In the genomic region with DNA sequence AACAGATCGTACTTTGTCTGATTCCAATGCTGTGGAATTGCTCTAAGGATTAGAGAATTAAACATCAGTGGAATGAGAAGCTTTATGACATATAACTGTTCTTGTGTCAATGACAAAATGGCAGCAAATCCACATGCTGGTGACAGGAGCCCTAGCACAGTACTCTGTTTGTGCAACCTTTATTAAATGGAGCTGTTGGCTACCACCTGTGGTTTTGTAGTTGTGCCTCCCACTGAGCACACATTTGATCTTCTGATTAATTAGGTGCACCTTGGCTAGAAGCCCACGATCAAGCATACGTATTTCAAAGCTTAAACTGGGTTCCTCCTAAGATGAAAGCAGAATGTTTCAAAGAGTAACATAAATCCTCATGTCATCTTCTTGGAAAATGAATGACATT, we compare ENCODE assay signal across 24 cellular contexts.
A peak's percentile ranks its signal among the peaks of the same experiment; 100 is the strongest.
DNase-seq lines count a peak whose midpoint lies in the region; ATAC-seq and TF ChIP-seq lines count a peak whose summit lies in the region.
"Had no signal": no experiment of that assay in that cellular context is flagged by ENCODE, and none has a peak within 500 bp of the region (broad histone marks: within the 10 kb centered on the region; RNA-seq: fewer than 3 reads in every experiment).

No MANE protein-coding gene starts in this region.

- 49% methylated on average over 3 of the region's 3 CpGs for WGBS in SK-N-SH (ENCODE audit: low lambda C conversion rate)

- H3K27me3 ChIP-seq in ascending aorta: no peaks in the 10 kb centered on the region
- no peaks in the 10 kb centered on the region for H3K27me3 ChIP-seq in SK-N-SH (ENCODE audit: insufficient read depth)
- H3K27me3 ChIP-seq: Peyer's patch, SJCRH30, stomach, tibial artery had no signal

- no peak for TF ChIP-seq EP300 in SK-N-SH (IDR thresholded peaks at IDR 0.05; ENCODE audit: borderline replicate concordance in 1 of 2, low read depth in 1 of 2, low read length in 1 of 2)

- no peak for TF ChIP-seq CTCF in ascending aorta (IDR thresholded peaks at IDR 0.05)
- TF ChIP-seq CTCF in SK-N-SH (IDR thresholded peaks at IDR 0.05): no peak

- H3K79me2 ChIP-seq in SK-N-SH (ENCODE audit: insufficient read depth): no peaks in the 10 kb centered on the region

- H3K9me3 ChIP-seq in ascending aorta (no peaks in the 10 kb centered on the region), SK-N-SH (no peaks in the 10 kb centered on the region)
- H3K9me3 ChIP-seq: Peyer's patch, SJCRH30, stomach, tibial artery had no signal

- H3K9ac ChIP-seq in SK-N-SH: no peak overlapping the region

- peak; percentile 87 for DNase-seq in COR-L47 (lab: John Stamatoyannopoulos, UW)
- peak; percentile 26 for DNase-seq in LoVo (ENCODE audit: low spot score)
- DNase-seq in NCI-H2081 treated with DMSO at 0.1 percent for 48 hours (lab: John Stamatoyannopoulos, UW): peak; percentile 60
- peak; percentile 97 for DNase-seq in SHP77 treated with DMSO at 0.1 percent for 48 hours (lab: John Stamatoyannopoulos, UW)
- DNase-seq in ascending aorta (ENCODE audit: low spot score in 2 of 2): no peak
- DNase-seq in left colon: no peak
- DNase-seq in NAMALWA (ENCODE audit: low spot score): no peak
- no peak for DNase-seq in SK-N-SH
- DNase-seq: activated CD8-positive, alpha-beta T cell treated with anti-CD3 and anti-CD28 coated beads for 36 hours; activated gamma-delta T cell treated with Interleukin-2 at 50 U/mL for 16 hours; effector CD8-positive, alpha-beta T cell; erythroblast; head of caudate nucleus; KBM-7; NCI-H2107; Peyer's patch; SJCRH30; stimulated activated CD4-positive, alpha-beta T cell treated with anti-CD3 and anti-CD28 coated beads, Interleukin-15, amount 100 ng/mL, for 24 hours; stomach; T-helper 1 cell; tibial artery had no signal

- no peaks in the 10 kb centered on the region for H3K4me1 ChIP-seq in ascending aorta
- H3K4me1 ChIP-seq in SK-N-SH (ENCODE audit: control insufficient read depth in 1 of 2, insufficient read depth in 2 of 2, low read depth in 1 of 2, low read length in 1 of 2): peaks cover 0 to 3% of the 10 kb centered on the region in 2 experiments; a peak in 2 of 4 replicates
- H3K4me1 ChIP-seq: Peyer's patch, SJCRH30, stomach, tibial artery had no signal

- H3K36me3 ChIP-seq in ascending aorta (no peaks in the 10 kb centered on the region), SK-N-SH (replicated peaks in 1 of 2; ENCODE audit: control insufficient read depth in 1 of 2, insufficient read depth in 2 of 2, low read length in 1 of 2) (no peaks in the 10 kb centered on the region)
- H3K36me3 ChIP-seq: Peyer's patch, SJCRH30, stomach, tibial artery had no signal

- intact Hi-C loops in ascending aorta (cut with DNase I): no loop called here
- intact Hi-C loops in left colon (cut with DNase I, micrococcal nuclease): no loop called here

- CTCF ChIA-PET in SK-N-SH (lab: Yijun Ruan, JAX): interaction anchor here (1.5 kb wide), 1 partner anchor 12 kb away, joined by 3 read pairs; no protein-coding TSS in a partner anchor

- no peak overlapping the region for H3K4me2 ChIP-seq in SK-N-SH
- H3K4me2 ChIP-seq: GM23338 had no signal

- no peaks in the 10 kb centered on the region for H4K20me1 ChIP-seq in SK-N-SH (ENCODE audit: insufficient read depth)

- no peaks in the 10 kb centered on the region for H3K9me2 ChIP-seq in SK-N-SH

- H3K27ac ChIP-seq in ascending aorta: no peak overlapping the region
- no peak overlapping the region for H3K27ac ChIP-seq in SK-N-SH (ENCODE audit: low read depth in 2 of 2, low read length in 1 of 2)
- H3K27ac ChIP-seq: Peyer's patch, SJCRH30, stomach, tibial artery had no signal

- POLR2A ChIA-PET in SK-N-SH (lab: Yijun Ruan, JAX): no interaction called here

- no peak for ATAC-seq in left colon
- ATAC-seq: activated CD8-positive, alpha-beta T cell treated with anti-CD3 and anti-CD28 coated beads for 36 hours; GM23338; sciatic nerve had no signal

- TF ChIP-seq RAD21 in SK-N-SH (IDR thresholded peaks at IDR 0.05; ENCODE audit: low read length): no peak

- H3K4me3 ChIP-seq in ascending aorta: no peak overlapping the region
- no peak overlapping the region for H3K4me3 ChIP-seq in SK-N-SH (ENCODE audit: low read depth in 2 of 2, low read length in 1 of 2)
- H3K4me3 ChIP-seq: GM23338, lung, Peyer's patch, SJCRH30, stomach, tibial artery had no signal

- no peak overlapping the region for H2AFZ ChIP-seq in SK-N-SH (ENCODE audit: low read depth)
- H2AFZ ChIP-seq: GM23338 had no signal

- no peaks in the 10 kb centered on the region for H3F3A ChIP-seq in SK-N-SH (replicated peaks; ENCODE audit: insufficient read depth)

TF ChIP-seq in SK-N-SH, 30 proteins besides CTCF, POLR2A, EP300 and RAD21:
- TF ChIP-seq POLR2AphosphoS5 (IDR thresholded peaks at IDR 0.05; ENCODE audit: low read depth, low read length) (no peak), ELF1 (IDR thresholded peaks at IDR 0.05) (no peak), FOSL2 (IDR thresholded peaks at IDR 0.05; ENCODE audit: borderline replicate concordance, low read depth) (no peak), SMC3 (IDR thresholded peaks at IDR 0.05; ENCODE audit: low read depth, low read length) (no peak), YY1 (IDR thresholded peaks at IDR 0.05; ENCODE audit: low read depth) (no peak)
- TF ChIP-seq, protein P1, sequence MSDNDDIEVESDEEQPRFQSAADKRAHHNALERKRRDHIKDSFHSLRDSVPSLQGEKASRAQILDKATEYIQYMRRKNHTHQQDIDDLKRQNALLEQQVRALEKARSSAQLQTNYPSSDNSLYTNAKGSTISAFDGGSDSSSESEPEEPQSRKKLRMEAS (IDR thresholded peaks at IDR 0.05; ENCODE audit: low read depth): no peak
- TF ChIP-seq, protein P2, sequence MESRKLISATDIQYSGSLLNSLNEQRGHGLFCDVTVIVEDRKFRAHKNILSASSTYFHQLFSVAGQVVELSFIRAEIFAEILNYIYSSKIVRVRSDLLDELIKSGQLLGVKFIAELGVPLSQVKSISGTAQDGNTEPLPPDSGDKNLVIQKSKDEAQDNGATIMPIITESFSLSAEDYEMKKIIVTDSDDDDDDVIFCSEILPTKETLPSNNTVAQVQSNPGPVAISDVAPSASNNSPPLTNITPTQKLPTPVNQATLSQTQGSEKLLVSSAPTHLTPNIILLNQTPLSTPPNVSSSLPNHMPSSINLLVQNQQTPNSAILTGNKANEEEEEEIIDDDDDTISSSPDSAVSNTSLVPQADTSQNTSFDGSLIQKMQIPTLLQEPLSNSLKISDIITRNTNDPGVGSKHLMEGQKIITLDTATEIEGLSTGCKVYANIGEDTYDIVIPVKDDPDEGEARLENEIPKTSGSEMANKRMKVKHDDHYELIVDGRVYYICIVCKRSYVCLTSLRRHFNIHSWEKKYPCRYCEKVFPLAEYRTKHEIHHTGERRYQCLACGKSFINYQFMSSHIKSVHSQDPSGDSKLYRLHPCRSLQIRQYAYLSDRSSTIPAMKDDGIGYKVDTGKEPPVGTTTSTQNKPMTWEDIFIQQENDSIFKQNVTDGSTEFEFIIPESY (IDR thresholded peaks at IDR 0.05; ENCODE audit: borderline replicate concordance, low read depth): no peak
- TF ChIP-seq, protein P3, sequence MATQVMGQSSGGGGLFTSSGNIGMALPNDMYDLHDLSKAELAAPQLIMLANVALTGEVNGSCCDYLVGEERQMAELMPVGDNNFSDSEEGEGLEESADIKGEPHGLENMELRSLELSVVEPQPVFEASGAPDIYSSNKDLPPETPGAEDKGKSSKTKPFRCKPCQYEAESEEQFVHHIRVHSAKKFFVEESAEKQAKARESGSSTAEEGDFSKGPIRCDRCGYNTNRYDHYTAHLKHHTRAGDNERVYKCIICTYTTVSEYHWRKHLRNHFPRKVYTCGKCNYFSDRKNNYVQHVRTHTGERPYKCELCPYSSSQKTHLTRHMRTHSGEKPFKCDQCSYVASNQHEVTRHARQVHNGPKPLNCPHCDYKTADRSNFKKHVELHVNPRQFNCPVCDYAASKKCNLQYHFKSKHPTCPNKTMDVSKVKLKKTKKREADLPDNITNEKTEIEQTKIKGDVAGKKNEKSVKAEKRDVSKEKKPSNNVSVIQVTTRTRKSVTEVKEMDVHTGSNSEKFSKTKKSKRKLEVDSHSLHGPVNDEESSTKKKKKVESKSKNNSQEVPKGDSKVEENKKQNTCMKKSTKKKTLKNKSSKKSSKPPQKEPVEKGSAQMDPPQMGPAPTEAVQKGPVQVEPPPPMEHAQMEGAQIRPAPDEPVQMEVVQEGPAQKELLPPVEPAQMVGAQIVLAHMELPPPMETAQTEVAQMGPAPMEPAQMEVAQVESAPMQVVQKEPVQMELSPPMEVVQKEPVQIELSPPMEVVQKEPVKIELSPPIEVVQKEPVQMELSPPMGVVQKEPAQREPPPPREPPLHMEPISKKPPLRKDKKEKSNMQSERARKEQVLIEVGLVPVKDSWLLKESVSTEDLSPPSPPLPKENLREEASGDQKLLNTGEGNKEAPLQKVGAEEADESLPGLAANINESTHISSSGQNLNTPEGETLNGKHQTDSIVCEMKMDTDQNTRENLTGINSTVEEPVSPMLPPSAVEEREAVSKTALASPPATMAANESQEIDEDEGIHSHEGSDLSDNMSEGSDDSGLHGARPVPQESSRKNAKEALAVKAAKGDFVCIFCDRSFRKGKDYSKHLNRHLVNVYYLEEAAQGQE (IDR thresholded peaks at IDR 0.05; ENCODE audit: low read depth, low read length): no peak
- TF ChIP-seq, protein P4, sequence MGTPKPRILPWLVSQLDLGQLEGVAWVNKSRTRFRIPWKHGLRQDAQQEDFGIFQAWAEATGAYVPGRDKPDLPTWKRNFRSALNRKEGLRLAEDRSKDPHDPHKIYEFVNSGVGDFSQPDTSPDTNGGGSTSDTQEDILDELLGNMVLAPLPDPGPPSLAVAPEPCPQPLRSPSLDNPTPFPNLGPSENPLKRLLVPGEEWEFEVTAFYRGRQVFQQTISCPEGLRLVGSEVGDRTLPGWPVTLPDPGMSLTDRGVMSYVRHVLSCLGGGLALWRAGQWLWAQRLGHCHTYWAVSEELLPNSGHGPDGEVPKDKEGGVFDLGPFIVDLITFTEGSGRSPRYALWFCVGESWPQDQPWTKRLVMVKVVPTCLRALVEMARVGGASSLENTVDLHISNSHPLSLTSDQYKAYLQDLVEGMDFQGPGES (IDR thresholded peaks at IDR 0.05; ENCODE audit: low read depth, low read length): no peak
TF ChIP-seq in SK-N-SH: peak in this region for 0.

Comparison
In these comparisons a context has a peak if more than half of its experiments do, and no peak if none do; other contexts are left out.
1. DNase-seq: peak in COR-L47 (single experiment), LoVo (single experiment), NCI-H2081 treated with DMSO at 0.1 percent for 48 hours (single experiment) and SHP77 treated with DMSO at 0.1 percent for 48 hours (single experiment); none in ascending aorta (0 of 2), left colon (0 of 2), NAMALWA (single experiment) and SK-N-SH (single experiment).